In genomic region chr7:124152859-124153692, GRCh38 we compare ENCODE assay signal across 8 cellular contexts.
DNase-seq lines count a peak whose midpoint lies in the region; ATAC-seq and TF ChIP-seq lines count a peak whose summit lies in the region.

No MANE protein-coding gene starts in this region.

- H3K27ac Mint-ChIP-seq in CD8-positive, alpha-beta T cell, result no peak overlapping the region

- H3K36me3 ChIP-seq in OCI-LY3 (replicated peaks; ENCODE audit: low read depth, low read length), result no peaks in the 10 kb centered on the region
- H3K36me3 ChIP-seq in CD8-positive, alpha-beta T cell (ENCODE audit: insufficient read depth, low read length), result no peaks in the 10 kb centered on the region

- H2AFZ ChIP-seq in OCI-LY3 (ENCODE audit: low read depth, low read length), result no peak overlapping the region

- no peaks in the 10 kb centered on the region for H3K9me3 Mint-ChIP-seq in CD8-positive, alpha-beta T cell

- H3K79me2 ChIP-seq in OCI-LY3 (ENCODE audit: low read length), result no peaks in the 10 kb centered on the region

- intact Hi-C loops in CD8-positive, alpha-beta T cell (cut with DNase I, micrococcal nuclease), result no loop called here

- H3K9me3 ChIP-seq in OCI-LY3 (ENCODE audit: insufficient read depth, low read length), result no peaks in the 10 kb centered on the region
- H3K9me3 ChIP-seq in CD8-positive, alpha-beta T cell (ENCODE audit: low read length), result no peaks in the 10 kb centered on the region

- no peak overlapping the region for H3K27ac ChIP-seq in OCI-LY3 (ENCODE audit: low read length)
- no peak overlapping the region for H3K27ac ChIP-seq in foreskin keratinocyte
- no peak overlapping the region for H3K27ac ChIP-seq in CD8-positive, alpha-beta T cell (ENCODE audit: low read depth, low read length)

- H3K9ac ChIP-seq in OCI-LY3 (ENCODE audit: low read length), result no peak overlapping the region

- CTCF ChIA-PET in CD8-positive, alpha-beta T cell (lab: Charles Lee), result no interaction called here

- H3K4me1 ChIP-seq in OCI-LY3 (ENCODE audit: low read length) (no peaks in the 10 kb centered on the region), foreskin keratinocyte (no peaks in the 10 kb centered on the region)
- no peaks in the 10 kb centered on the region for H3K4me1 ChIP-seq in CD8-positive, alpha-beta T cell (ENCODE audit: insufficient read depth, low read length)

- H3K27me3 Mint-ChIP-seq in CD8-positive, alpha-beta T cell (ENCODE audit: low read depth), result no peaks in the 10 kb centered on the region

- TF ChIP-seq CTCF in GM12872 (IDR thresholded peaks at IDR 0.05; ENCODE audit: insufficient read depth, low read depth, low read length) (peak; percentile 46; the same call in 2 of the 3 replicates), OCI-LY3 (IDR thresholded peaks at IDR 0.05; ENCODE audit: low read depth, low read length) (peak; percentile 50), foreskin keratinocyte (conservative IDR thresholded peaks at IDR 0.05) (peak; percentile 41)
- TF ChIP-seq CTCF in CD8-positive, alpha-beta T cell (IDR thresholded peaks at IDR 0.05), result no peak

- no peaks in the 10 kb centered on the region for H3K36me3 Mint-ChIP-seq in CD8-positive, alpha-beta T cell

- ATAC-seq in HG02759 (IDR thresholded peaks at IDR 0.05; ENCODE audit: unreplicated experiment) (peak; percentile 76), foreskin keratinocyte (peak; percentile 93), HG03025 (IDR thresholded peaks at IDR 0.05; ENCODE audit: low FRiP score, unreplicated experiment) (no peak)
- ATAC-seq in CD8-positive, alpha-beta T cell, result no peak

- no peak overlapping the region for H3K4me3 Mint-ChIP-seq in CD8-positive, alpha-beta T cell

- no peak overlapping the region for H3K4me3 ChIP-seq in OCI-LY3 (ENCODE audit: low read length)
- no peak overlapping the region for H3K4me3 ChIP-seq in CD8-positive, alpha-beta T cell (ENCODE audit: low read depth, low read length)

- DNase-seq in foreskin keratinocyte (peak; percentile 37 to 72), stromal cell of bone marrow (ENCODE audit: low read depth) (peak; percentile 43), NCI-H2227 treated with DMSO at 0.1 percent for 48 hours (lab: John Stamatoyannopoulos, UW) (no peak)
- DNase-seq in CD8-positive, alpha-beta T cell, result no peak

- no peaks in the 10 kb centered on the region for H3K4me1 Mint-ChIP-seq in CD8-positive, alpha-beta T cell (ENCODE audit: low read depth)

- H3K27me3 ChIP-seq in OCI-LY3 (ENCODE audit: low read depth, low read length) (0 out of 2 replicates have a peak, but pooled peaks cover 1% of the 10 kb centered on the region), foreskin keratinocyte (peaks cover 4% of the 10 kb centered on the region)
- H3K27me3 ChIP-seq in CD8-positive, alpha-beta T cell (ENCODE audit: insufficient read depth, low read length), result no peaks in the 10 kb centered on the region

- H3K4me2 ChIP-seq in OCI-LY3 (ENCODE audit: low read length), result no peak overlapping the region

- POLR2A ChIA-PET in CD8-positive, alpha-beta T cell (lab: Charles Lee), result no interaction called here

- no peaks in the 10 kb centered on the region for H4K20me1 ChIP-seq in OCI-LY3 (ENCODE audit: insufficient read depth, low read length)

Comparison
In these comparisons a context has a peak if more than half of its experiments do, and no peak if none do; other contexts are left out.
1. ATAC-seq: peak in HG02759 (single experiment) and foreskin keratinocyte (single experiment); none in CD8-positive, alpha-beta T cell (single experiment) and HG03025 (single experiment).
2. DNase-seq: peak in foreskin keratinocyte (2 of 2) and stromal cell of bone marrow (single experiment); none in NCI-H2227 treated with DMSO at 0.1 percent for 48 hours (single experiment) and CD8-positive, alpha-beta T cell (0 of 7).